In the genomic region with DNA sequence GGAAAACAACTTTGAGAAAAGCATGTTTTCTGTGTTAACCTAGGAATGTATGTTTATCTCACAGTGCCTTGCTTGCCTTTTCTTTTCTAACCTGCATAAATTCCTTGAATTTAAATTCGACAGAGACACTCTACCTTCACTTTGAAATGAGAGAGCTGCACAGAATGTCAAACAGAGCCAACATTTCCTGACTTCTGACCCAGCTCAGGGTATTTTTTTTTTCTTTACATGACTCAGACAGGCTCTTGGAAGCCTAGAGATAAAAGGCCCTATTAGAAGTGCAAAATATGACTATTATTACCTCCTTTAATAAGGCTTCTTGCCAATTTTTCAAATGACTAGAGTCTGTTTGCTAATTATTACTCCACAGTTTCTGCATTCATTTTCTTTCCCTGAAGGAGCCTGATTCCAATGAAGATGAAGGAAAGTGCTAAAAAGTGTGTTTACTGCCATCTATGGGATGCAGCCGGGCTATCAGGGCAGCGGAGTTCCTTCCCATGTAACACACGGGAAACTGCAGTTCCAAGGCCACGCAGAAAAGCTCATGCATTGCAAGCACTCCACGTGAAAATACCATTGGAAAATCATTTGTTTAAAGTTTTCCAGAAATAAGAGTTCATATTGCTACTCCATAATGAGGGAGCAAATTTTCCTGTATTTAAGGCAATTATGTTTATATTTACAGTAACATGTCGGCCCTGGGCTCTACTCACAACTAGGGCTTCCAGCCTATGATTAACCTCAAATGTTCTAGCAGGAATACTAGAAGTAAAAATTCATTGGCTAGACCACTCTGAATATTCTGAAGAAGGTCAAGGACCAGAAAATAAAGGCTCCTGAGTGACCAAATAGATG, we compare ENCODE assay signal across 8 cellular contexts.
DNase-seq lines count a peak whose midpoint lies in the region; ATAC-seq and TF ChIP-seq lines count a peak whose summit lies in the region.

No MANE protein-coding gene starts in this region.

- peaks cover 2% of the 10 kb centered on the region for H3K4me1 ChIP-seq in mesendoderm (ENCODE audit: control insufficient read depth, low read depth, low read length)

- intact Hi-C loops in dorsolateral prefrontal cortex (cut with DNase I): loop anchor here (2.0 to 10.0 kb wide), 5 partner anchors 85 to 485 kb away; partner anchors contain the start of gene ZSWIM6 (in 1 of the 2)

- H3K27ac Mint-ChIP-seq in activated naive CD4-positive, alpha-beta T cell treated with anti-CD3 and anti-CD28 coated beads, Interleukin-2, amount 10 ng/mL, durations not matched to agents 7 days and 5 days: no peak overlapping the region
- no peak overlapping the region for H3K27ac Mint-ChIP-seq in stimulated activated effector memory CD8-positive, alpha-beta T cell treated with anti-CD3 and anti-CD28 coated beads, Interleukin-12 subunit alpha, Interleukin-12 subunit beta, amount 100 ng/mL, for 72 hours

- H3K9me3 Mint-ChIP-seq in activated naive CD4-positive, alpha-beta T cell treated with anti-CD3 and anti-CD28 coated beads, Interleukin-2, amount 10 ng/mL, durations not matched to agents 7 days and 5 days: no peaks in the 10 kb centered on the region
- H3K9me3 Mint-ChIP-seq in stimulated activated effector memory CD8-positive, alpha-beta T cell treated with anti-CD3 and anti-CD28 coated beads, Interleukin-12 subunit alpha, Interleukin-12 subunit beta, amount 100 ng/mL, for 72 hours: peaks cover 8% of the 10 kb centered on the region

- H2AK5ac ChIP-seq in mesendoderm (ENCODE audit: low read length): no peak overlapping the region

- CTCF ChIA-PET in activated naive CD4-positive, alpha-beta T cell treated with anti-CD3 and anti-CD28 coated beads, Interleukin-2, amount 10 ng/mL, durations not matched to agents 7 days and 5 days (lab: Charles Lee): no interaction called here

- no peak for ATAC-seq in stimulated activated effector memory CD8-positive, alpha-beta T cell treated with anti-CD3 and anti-CD28 coated beads, Interleukin-12 subunit alpha, Interleukin-12 subunit beta, amount 100 ng/mL, for 72 hours

- H2BK15ac ChIP-seq in mesendoderm (replicated peaks; ENCODE audit: low read depth): no peak overlapping the region

- no peaks in the 10 kb centered on the region for H3K4me1 Mint-ChIP-seq in activated naive CD4-positive, alpha-beta T cell treated with anti-CD3 and anti-CD28 coated beads, Interleukin-2, amount 10 ng/mL, durations not matched to agents 7 days and 5 days
- H3K4me1 Mint-ChIP-seq in stimulated activated effector memory CD8-positive, alpha-beta T cell treated with anti-CD3 and anti-CD28 coated beads, Interleukin-12 subunit alpha, Interleukin-12 subunit beta, amount 100 ng/mL, for 72 hours: no peaks in the 10 kb centered on the region

- DNase-seq in ELR (ENCODE audit: low read depth) (peak; percentile 58), NCI-H446 (lab: John Stamatoyannopoulos, UW) (peak; percentile 2 to 39), dorsolateral prefrontal cortex (peak; percentile 31 to 82 (median 72)), mesendoderm (peak; percentile 68), DMS153 treated with DMSO at 0.1 percent for 48 hours (lab: John Stamatoyannopoulos, UW; ENCODE audit: unreplicated experiment) (no peak)
- no peak for DNase-seq in activated naive CD4-positive, alpha-beta T cell treated with Interleukin-2 at 50 U/mL for 16 hours
- no peak for DNase-seq in activated naive CD4-positive, alpha-beta T cell treated with anti-CD3 and anti-CD28 coated beads, Interleukin-2, amount 10 ng/mL, durations not matched to agents 7 days and 5 days
- no peak for DNase-seq in stimulated activated effector memory CD8-positive, alpha-beta T cell treated with anti-CD3 and anti-CD28 coated beads, Interleukin-12 subunit alpha, Interleukin-12 subunit beta, amount 100 ng/mL, for 72 hours (ENCODE audit: low spot score in 2 of 2)

- no peaks in the 10 kb centered on the region for H3K79me2 ChIP-seq in mesendoderm (ENCODE audit: control insufficient read depth, insufficient read depth, low read length)

- no peak overlapping the region for H4K5ac ChIP-seq in mesendoderm (ENCODE audit: low read length)

- H2BK5ac ChIP-seq in mesendoderm (ENCODE audit: low read length): no peak overlapping the region

- H3K9ac ChIP-seq in mesendoderm (ENCODE audit: low read length): no peak overlapping the region

- no peak overlapping the region for H3K18ac ChIP-seq in mesendoderm (ENCODE audit: low read length)

- no peak overlapping the region for H3K23ac ChIP-seq in mesendoderm (ENCODE audit: low read length)

- no peak overlapping the region for H3K4ac ChIP-seq in mesendoderm (ENCODE audit: low read depth, low read length)

- no peaks in the 10 kb centered on the region for H3K36me3 Mint-ChIP-seq in activated naive CD4-positive, alpha-beta T cell treated with anti-CD3 and anti-CD28 coated beads, Interleukin-2, amount 10 ng/mL, durations not matched to agents 7 days and 5 days
- no peaks in the 10 kb centered on the region for H3K36me3 Mint-ChIP-seq in stimulated activated effector memory CD8-positive, alpha-beta T cell treated with anti-CD3 and anti-CD28 coated beads, Interleukin-12 subunit alpha, Interleukin-12 subunit beta, amount 100 ng/mL, for 72 hours

- no peak overlapping the region for H2BK120ac ChIP-seq in mesendoderm (ENCODE audit: low read depth, low read length)

- H3K4me2 ChIP-seq in mesendoderm (ENCODE audit: low read length): no peak overlapping the region

- no peak overlapping the region for H3K4me3 Mint-ChIP-seq in activated naive CD4-positive, alpha-beta T cell treated with anti-CD3 and anti-CD28 coated beads, Interleukin-2, amount 10 ng/mL, durations not matched to agents 7 days and 5 days
- no peak overlapping the region for H3K4me3 Mint-ChIP-seq in stimulated activated effector memory CD8-positive, alpha-beta T cell treated with anti-CD3 and anti-CD28 coated beads, Interleukin-12 subunit alpha, Interleukin-12 subunit beta, amount 100 ng/mL, for 72 hours

- H3K36me3 ChIP-seq in mesendoderm (ENCODE audit: control insufficient read depth, insufficient read depth, low read length): no peaks in the 10 kb centered on the region

- peaks cover 0 to under 1% (median 0%) of the 10 kb centered on the region in 45 donors for H3K27me3 ChIP-seq in dorsolateral prefrontal cortex
- H3K27me3 ChIP-seq in mesendoderm (ENCODE audit: insufficient read depth, low read length, poor library complexity): no peaks in the 10 kb centered on the region

- no peak overlapping the region for H4K8ac ChIP-seq in mesendoderm (ENCODE audit: low read depth, low read length)

- peak; percentile 40 to 87 (median 74) for TF ChIP-seq CTCF in dorsolateral prefrontal cortex (IDR thresholded peaks at IDR 0.05 in 54 of 56, conservative IDR thresholded peaks at IDR 0.05 in 2 of 56; ENCODE audit: low read depth in 1 of 56, partially characterized antibody in 56 of 56)

- peaks cover 3% of the 10 kb centered on the region for H3K27me3 Mint-ChIP-seq in activated naive CD4-positive, alpha-beta T cell treated with anti-CD3 and anti-CD28 coated beads, Interleukin-2, amount 10 ng/mL, durations not matched to agents 7 days and 5 days

- H3K56ac ChIP-seq in mesendoderm (ENCODE audit: low read length): no peak overlapping the region

- H3K4me3 ChIP-seq in dorsolateral prefrontal cortex (peak overlapping the region in 2 of 59 donors; percentile 13 to 14), mesendoderm (ENCODE audit: low read length) (no peak overlapping the region)

- H3K79me1 ChIP-seq in mesendoderm (ENCODE audit: low read length): no peaks in the 10 kb centered on the region

- H3K27ac ChIP-seq in dorsolateral prefrontal cortex: peak overlapping the region in 2 of 59 donors; percentile 6 to 10
- no peak overlapping the region for H3K27ac ChIP-seq in mesendoderm (ENCODE audit: low read depth, low read length)

- WGBS in mesendoderm (ENCODE audit: extremely low coverage, insufficient coverage, low lambda C conversion rate): no CpG with 5 or more reads among the region's 7 CpGs

Comparison
In these comparisons a context has a peak if more than half of its experiments do, and no peak if none do; other contexts are left out.
1. DNase-seq: peak in ELR (single experiment), NCI-H446 (2 of 2), dorsolateral prefrontal cortex (10 of 10) and mesendoderm (single experiment); none in activated naive CD4-positive, alpha-beta T cell treated with Interleukin-2 at 50 U/mL for 16 hours (single experiment), activated naive CD4-positive, alpha-beta T cell treated with anti-CD3 and anti-CD28 coated beads, Interleukin-2, amount 10 ng/mL, durations not matched to agents 7 days and 5 days (single experiment), DMS153 treated with DMSO at 0.1 percent for 48 hours (single experiment) and stimulated activated effector memory CD8-positive, alpha-beta T cell treated with anti-CD3 and anti-CD28 coated beads, Interleukin-12 subunit alpha, Interleukin-12 subunit beta, amount 100 ng/mL, for 72 hours (0 of 2).